Comparison of ENCODE assay signal across 15 cellular contexts in the genomic region with DNA sequence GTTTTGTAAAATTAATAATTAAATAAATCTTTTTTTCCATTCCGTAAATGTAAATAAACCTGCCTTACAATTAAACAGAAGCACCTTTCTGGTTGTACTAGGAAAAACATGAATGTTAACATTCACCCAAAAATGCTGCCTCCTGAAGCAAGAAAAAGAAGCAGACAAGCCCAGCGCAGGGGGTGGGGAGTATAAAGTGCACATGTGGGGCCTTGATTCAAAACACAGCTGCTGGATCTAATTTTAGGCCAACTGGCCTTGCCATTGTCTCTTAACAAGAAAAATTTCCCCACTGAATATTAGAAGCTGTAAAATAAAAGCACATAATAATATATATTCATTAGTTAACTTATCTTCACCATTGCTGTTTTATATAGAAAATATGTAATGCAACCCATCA.
"Had no signal": no experiment of that assay in that cellular context is flagged by ENCODE, and none has a peak within 500 bp of the region (broad histone marks: within the 10 kb centered on the region; RNA-seq: fewer than 3 reads in every experiment).

No MANE protein-coding gene starts in this region.

- H3K27ac ChIP-seq: adrenal gland, hepatocyte, tibial nerve had no signal

- H3K4me2 ChIP-seq: hepatocyte had no signal

- H3K27me3 ChIP-seq: adrenal gland, hepatocyte, tibial nerve had no signal

- DNase-seq: activated CD4-positive, alpha-beta T cell treated with anti-CD3 and anti-CD28 coated beads for 36 hours; activated CD4-positive, alpha-beta T cell treated with anti-CD3 and anti-CD28 coated beads, Interleukin-2, amount 50 U/mL, for 48 hours; activated gamma-delta T cell treated with Interleukin-2 at 50 U/mL for 16 hours; adrenal gland; effector CD8-positive, alpha-beta T cell; midbrain; occipital lobe; retina; stimulated activated CD4-positive, alpha-beta T cell treated with anti-CD3 and anti-CD28 coated beads, Interleukin-2, amount 100 ng/mL, for 24 hours; stimulated activated naive CD4-positive, alpha-beta T cell treated with Interleukin-2 at 50 U/mL for 16 hours had no signal

- H3K4me1 ChIP-seq: tibial nerve had no signal

- H2AFZ ChIP-seq: hepatocyte had no signal

- H3K36me3 ChIP-seq: adrenal gland had no signal

- H3K9me3 ChIP-seq: adrenal gland, tibial nerve had no signal

- H3K4me3 ChIP-seq: adrenal gland, hepatocyte, tibial nerve had no signal

- ATAC-seq: activated CD4-positive, alpha-beta T cell treated with anti-CD3 and anti-CD28 coated beads for 36 hours; activated naive CD4-positive, alpha-beta T cell treated with anti-CD3 and anti-CD28 coated beads, Interleukin-2, amount 50 U/mL, for 72 hours; esophagus mucosa; WTC11 had no signal
